Comparison of ENCODE assay signal across 28 cellular contexts in genomic region chr3:67468511-67468910, GRCh38.
A peak's percentile ranks its signal among the peaks of the same experiment; 100 is the strongest.
DNase-seq lines count a peak whose midpoint lies in the region; ATAC-seq and TF ChIP-seq lines count a peak whose summit lies in the region.
"Had no signal": no experiment of that assay in that cellular context is flagged by ENCODE, and none has a peak within 500 bp of the region (broad histone marks: within the 10 kb centered on the region; RNA-seq: fewer than 3 reads in every experiment).

No MANE protein-coding gene starts in this region.

- H3K9me3 Mint-ChIP-seq in activated CD8-positive, alpha-beta T cell treated with anti-CD3 and anti-CD28 coated beads for 36 hours: no peaks in the 10 kb centered on the region
- no peaks in the 10 kb centered on the region for H3K9me3 Mint-ChIP-seq in activated CD8-positive, alpha-beta T cell treated with anti-CD3 and anti-CD28 coated beads, Interleukin-2, amount 10 ng/mL, durations not matched to agents 7 days and 5 days (ENCODE audit: insufficient read depth)
- H3K9me3 Mint-ChIP-seq: activated T-helper 2 cell treated with anti-CD3 and anti-CD28 coated beads, Interferon-gamma antibody, Interleukin-2, Interleukin-4, amounts not matched to agents 10 μg/mL and 5 μg/mL and 100 μg/mL, durations not matched to agents 14 hours and 24 hours and 36 hours; CD8-positive, alpha-beta memory T cell had no signal

- H3K4me3 ChIP-seq in choroid plexus epithelial cell (ENCODE audit: low read depth, low read length): no peak overlapping the region
- no peak overlapping the region for H3K4me3 ChIP-seq in retinal pigment epithelial cell (ENCODE audit: low read length)
- H3K4me3 ChIP-seq: ascending aorta, GM23248, heart left ventricle had no signal

- CTCF ChIA-PET in activated CD8-positive, alpha-beta T cell treated with anti-CD3 and anti-CD28 coated beads for 36 hours (lab: Charles Lee): no interaction called here
- CTCF ChIA-PET in activated CD8-positive, alpha-beta T cell treated with anti-CD3 and anti-CD28 coated beads, Interleukin-2, amount 10 ng/mL, durations not matched to agents 7 days and 5 days (lab: Charles Lee): interaction anchor here (0.7 to 1.0 kb wide), 2 partner anchors 187 to 321 kb away, joined by 4 to 5 read pairs; no protein-coding TSS in a partner anchor
- CTCF ChIA-PET in GM10248 (lab: Yijun Ruan, JAX): interaction anchor here (0.8 to 1.7 kb wide), 7 partner anchors 8 to 87 kb away, joined by 3 to 6 read pairs (median 3); no protein-coding TSS in a partner anchor

- H3K27ac Mint-ChIP-seq in activated CD8-positive, alpha-beta T cell treated with anti-CD3 and anti-CD28 coated beads for 36 hours: peak overlapping the region; percentile 13
- no peak overlapping the region for H3K27ac Mint-ChIP-seq in activated CD8-positive, alpha-beta T cell treated with anti-CD3 and anti-CD28 coated beads, Interleukin-2, amount 10 ng/mL, durations not matched to agents 7 days and 5 days
- H3K27ac Mint-ChIP-seq: activated T-helper 2 cell treated with anti-CD3 and anti-CD28 coated beads, Interferon-gamma antibody, Interleukin-2, Interleukin-4, amounts not matched to agents 10 μg/mL and 5 μg/mL and 100 μg/mL, durations not matched to agents 14 hours and 24 hours and 36 hours had no signal

- H3K4me3 Mint-ChIP-seq in activated CD8-positive, alpha-beta T cell treated with anti-CD3 and anti-CD28 coated beads for 36 hours: no peak overlapping the region
- H3K4me3 Mint-ChIP-seq in activated CD8-positive, alpha-beta T cell treated with anti-CD3 and anti-CD28 coated beads, Interleukin-2, amount 10 ng/mL, durations not matched to agents 7 days and 5 days: no peak overlapping the region
- H3K4me3 Mint-ChIP-seq: activated naive CD8-positive, alpha-beta T cell; CD8-positive, alpha-beta memory T cell had no signal

- no peak for ATAC-seq in activated CD8-positive, alpha-beta T cell treated with anti-CD3 and anti-CD28 coated beads for 36 hours
- ATAC-seq in activated CD8-positive, alpha-beta T cell treated with anti-CD3 and anti-CD28 coated beads, Interleukin-2, amount 10 ng/mL, durations not matched to agents 7 days and 5 days: no peak
- ATAC-seq in GM21367 (IDR thresholded peaks at IDR 0.05; ENCODE audit: unreplicated experiment): no peak
- ATAC-seq: heart left ventricle, left colon had no signal

- H3K36me3 Mint-ChIP-seq in activated CD8-positive, alpha-beta T cell treated with anti-CD3 and anti-CD28 coated beads for 36 hours (ENCODE audit: low read depth): peaks cover 24% of the 10 kb centered on the region
- peaks cover 37% of the 10 kb centered on the region for H3K36me3 Mint-ChIP-seq in activated CD8-positive, alpha-beta T cell treated with anti-CD3 and anti-CD28 coated beads, Interleukin-2, amount 10 ng/mL, durations not matched to agents 7 days and 5 days (ENCODE audit: low read depth)

- no peak for TF ChIP-seq CTCF in activated CD8-positive, alpha-beta T cell treated with anti-CD3 and anti-CD28 coated beads for 36 hours (IDR thresholded peaks at IDR 0.05)
- TF ChIP-seq CTCF in choroid plexus epithelial cell (conservative IDR thresholded peaks at IDR 0.05; ENCODE audit: low read depth, low read length) (no peak), retinal pigment epithelial cell (conservative IDR thresholded peaks at IDR 0.05; ENCODE audit: low read depth, low read length) (no peak), GM10248 (IDR thresholded peaks at IDR 0.05; ENCODE audit: control extremely low read depth, extremely low read depth, low read depth, missing control alignments) (no peak)

- POLR2A ChIA-PET in activated CD8-positive, alpha-beta T cell treated with anti-CD3 and anti-CD28 coated beads for 36 hours (lab: Charles Lee): no interaction called here
- POLR2A ChIA-PET in activated CD8-positive, alpha-beta T cell treated with anti-CD3 and anti-CD28 coated beads, Interleukin-2, amount 10 ng/mL, durations not matched to agents 7 days and 5 days (lab: Charles Lee): no interaction called here
- POLR2A ChIA-PET in GM10248 (lab: Yijun Ruan, JAX): no interaction called here

- no peaks in the 10 kb centered on the region for H3K27me3 Mint-ChIP-seq in activated CD8-positive, alpha-beta T cell treated with anti-CD3 and anti-CD28 coated beads for 36 hours
- no peaks in the 10 kb centered on the region for H3K27me3 Mint-ChIP-seq in activated CD8-positive, alpha-beta T cell treated with anti-CD3 and anti-CD28 coated beads, Interleukin-2, amount 10 ng/mL, durations not matched to agents 7 days and 5 days (ENCODE audit: low read depth)
- H3K27me3 Mint-ChIP-seq: activated naive CD8-positive, alpha-beta T cell; CD8-positive, alpha-beta memory T cell had no signal

- no peak for DNase-seq in activated CD8-positive, alpha-beta T cell treated with anti-CD3 and anti-CD28 coated beads for 36 hours
- no peak for DNase-seq in activated CD8-positive, alpha-beta T cell treated with anti-CD3 and anti-CD28 coated beads, Interleukin-2, amount 10 ng/mL, durations not matched to agents 7 days and 5 days
- peak; percentile 81 for DNase-seq in RPMI7951 (ENCODE audit: low read depth)
- DNase-seq in choroid plexus epithelial cell (ENCODE audit: low read depth): peak; percentile 47
- DNase-seq in retinal pigment epithelial cell (ENCODE audit: low read depth): peak; percentile 31
- no peak for DNase-seq in GM10248 (ENCODE audit: extremely low spot score)
- no peak for DNase-seq in Kasumi-1 (lab: John Stamatoyannopoulos, UW)
- DNase-seq: activated CD4-positive, alpha-beta T cell treated with anti-CD3 and anti-CD28 coated beads, Interleukin-2, amount 50 U/mL, for 1 hour; CD8-positive, alpha-beta memory T cell; cerebellar nuclear complex; DMS79; GM23248; heart left ventricle; KG1; left colon; MV-4-11; NCI-H2029; NCI-H226; NCI-H748 treated with DMSO at 0.1 percent for 48 hours; nucleus accumbens; SK-N-SH; small intestine; stimulated activated CD4-positive, alpha-beta T cell treated with anti-CD3 and anti-CD28 coated beads, Interleukin-1b, Interleukin-23, amount 100 ng/mL, for 48 hours; T-helper 2 cell had no signal

- intact Hi-C loops in activated CD8-positive, alpha-beta T cell treated with anti-CD3 and anti-CD28 coated beads for 36 hours (cut with micrococcal nuclease): no loop called here

- H3K4me1 Mint-ChIP-seq in activated CD8-positive, alpha-beta T cell treated with anti-CD3 and anti-CD28 coated beads for 36 hours (ENCODE audit: low read depth): peaks cover 5% of the 10 kb centered on the region
- peaks cover 2% of the 10 kb centered on the region for H3K4me1 Mint-ChIP-seq in activated CD8-positive, alpha-beta T cell treated with anti-CD3 and anti-CD28 coated beads, Interleukin-2, amount 10 ng/mL, durations not matched to agents 7 days and 5 days (ENCODE audit: low read depth)

Comparison
In these comparisons a context has a peak if more than half of its experiments do, and no peak if none do; other contexts are left out.
1. DNase-seq: peak in RPMI7951 (single experiment), choroid plexus epithelial cell (single experiment) and retinal pigment epithelial cell (single experiment); none in activated CD8-positive, alpha-beta T cell treated with anti-CD3 and anti-CD28 coated beads for 36 hours (single experiment), activated CD8-positive, alpha-beta T cell treated with anti-CD3 and anti-CD28 coated beads, Interleukin-2, amount 10 ng/mL, durations not matched to agents 7 days and 5 days (single experiment), GM10248 (single experiment) and Kasumi-1 (0 of 2).